17 cellular contexts compared by ENCODE assay signal in genomic region chr3:187227658-187228258, GRCh38. TPM values are rescaled to one million over a fixed set of nuclear protein-coding genes. Genes with fewer than 3 reads are reported as not detected.
DNase-seq lines count a peak whose midpoint lies in the region; ATAC-seq and TF ChIP-seq lines count a peak whose summit lies in the region.
"Had no signal": no experiment of that assay in that cellular context is flagged by ENCODE, and none has a peak within 500 bp of the region (broad histone marks: within the 10 kb centered on the region; RNA-seq: fewer than 3 reads in every experiment).

No MANE protein-coding gene starts in this region.

- ATAC-seq in Panc1, result peak; percentile 81
- ATAC-seq: stimulated activated naive CD8-positive, alpha-beta T cell treated with anti-CD3 and anti-CD28 coated beads, Interleukin-15, Interleukin-2, amounts not matched to agents 100 U/mL and 50 U/mL, for 24 hours; WTC11 had no signal

- H3K9me3 ChIP-seq in Panc1 (ENCODE audit: control insufficient read depth, insufficient read depth, low read depth, low read length) (no peaks in the 10 kb centered on the region), stomach (no peaks in the 10 kb centered on the region)

- H3K4me3 ChIP-seq in Panc1 (ENCODE audit: low read depth in 2 of 2, low read length in 2 of 2) (no peak overlapping the region), skeletal muscle cell (ENCODE audit: low read depth, low read length) (no peak overlapping the region), stomach (no peak overlapping the region)
- H3K4me3 ChIP-seq: coronary artery had no signal

- BruUV-seq in Panc1 (replicated peaks; lab: Mats Ljungman, UMichigan), result no TSS peak

- intact Hi-C loops in Panc1 (cut with micrococcal nuclease; ENCODE audit: unreplicated experiment), result no loop called here
- intact Hi-C loops in stomach (cut with DNase I; ENCODE audit: low total_unique reads), result loop anchor here (10.0 kb wide), 1 partner anchor 447 kb away; the partner anchor contains the start of gene SST

- peaks cover 11% of the 10 kb centered on the region for H3K27me3 ChIP-seq in Panc1 (ENCODE audit: control insufficient read depth, insufficient read depth, low read length)
- peaks cover 0 to 4% (median 0%) of the 10 kb centered on the region in 3 donors for H3K27me3 ChIP-seq in stomach

- no peaks in the 10 kb centered on the region for H3K4me1 ChIP-seq in Panc1 (ENCODE audit: control insufficient read depth, insufficient read depth, low read length)
- H3K4me1 ChIP-seq in stomach, result peaks cover 0 to 13% (median 2%) of the 10 kb centered on the region in 4 donors

- 72 to 83% (median 82%) methylated on average over 7 of the region's 7 CpGs for WGBS in stomach, 5 donors

- DNase-seq in EH (ENCODE audit: low read depth) (peak; percentile 94), Panc1 (ENCODE audit: low read depth, low spot score) (no peak), epidermal melanocyte (ENCODE audit: insufficient read length, low spot score) (peak; percentile 70), skeletal muscle cell (ENCODE audit: low read depth) (peak; percentile 27), stomach (no peak), NOMO-1 treated with DMSO at 0.1 percent for 48 hours (lab: John Stamatoyannopoulos, UW; ENCODE audit: unreplicated experiment) (no peak), OCI-M1 (lab: John Stamatoyannopoulos, UW) (no peak), H4 (ENCODE audit: low spot score) (no peak)
- DNase-seq: activated CD8-positive, alpha-beta memory T cell treated with anti-CD3 and anti-CD28 coated beads, Interleukin-2, amount 50 U/mL, for 4 hours; CD8-positive, alpha-beta memory T cell; KBM-7; NCI-H69; stimulated activated naive CD8-positive, alpha-beta T cell treated with anti-CD3 and anti-CD28 coated beads, Interleukin-15, Interleukin-2, amounts not matched to agents 100 U/mL and 50 U/mL, for 24 hours had no signal

- H3K36me3 ChIP-seq in Panc1 (ENCODE audit: control insufficient read depth, insufficient read depth, low read length) (no peaks in the 10 kb centered on the region), stomach (no peaks in the 10 kb centered on the region)

- CTCF ChIA-PET in Panc1 (lab: Charles Lee), result interaction anchor here (0.6 kb wide), 1 partner anchor 55 kb away, joined by 5 read pairs; no protein-coding TSS in a partner anchor

- TF ChIP-seq EP300 in stomach (IDR thresholded peaks at IDR 0.05), result no peak

- TF ChIP-seq POLR2A in stomach (IDR thresholded peaks at IDR 0.05), result no peak

- in situ Hi-C loops in Panc1 (cut with HindIII; ENCODE audit: low pct_unique_long_range_greater_than_20kb, low sequenced_read_pairs), result no loop called here

- POLR2A ChIA-PET in Panc1 (lab: Charles Lee), result interaction anchor here (0.6 to 0.7 kb wide), 2 partner anchors 485 to 737 kb away, joined by 3 read pairs; no protein-coding TSS in a partner anchor

- H3K27ac ChIP-seq in Panc1 (ENCODE audit: low read length) (no peak overlapping the region), stomach (no peak overlapping the region)
- H3K27ac ChIP-seq: coronary artery had no signal

- TF ChIP-seq CTCF in Panc1 (IDR thresholded peaks at IDR 0.05), result no peak
- TF ChIP-seq CTCF in stomach (IDR thresholded peaks at IDR 0.05), result no peak

RNA-seq across cellular contexts. Expression of gene RTP1, which starts 30.5 kb away (rescaled TPM):
- total RNA-seq in Panc1 (2021; ENCODE audit: unreplicated experiment) (not detected), stomach (not detected)
- polyA plus RNA-seq in Panc1 (2012; ENCODE audit: insufficient read length), result not detected
- not detected for polyA plus RNA-seq in stomach
- total RNA-seq in H4 (2014; rRNA removed; shearing (Covaris generic)), result 0.29 TPM in 1 of 2 replicates, not detected in the other
- total RNA-seq: CD8-positive, alpha-beta memory T cell; mucosa of gallbladder; SK-MEL-5 had no signal
- polyA plus RNA-seq: CD8-positive, alpha-beta memory T cell had no signal

Comparison
In these comparisons a context has a peak if more than half of its experiments do, and no peak if none do; other contexts are left out.
1. DNase-seq: peak in EH (single experiment), epidermal melanocyte (single experiment) and skeletal muscle cell (single experiment); none in Panc1 (single experiment), stomach (single experiment), NOMO-1 treated with DMSO at 0.1 percent for 48 hours (single experiment), OCI-M1 (single experiment) and H4 (single experiment).